ENCODE assay signal across 19 cellular contexts in the genomic region with DNA sequence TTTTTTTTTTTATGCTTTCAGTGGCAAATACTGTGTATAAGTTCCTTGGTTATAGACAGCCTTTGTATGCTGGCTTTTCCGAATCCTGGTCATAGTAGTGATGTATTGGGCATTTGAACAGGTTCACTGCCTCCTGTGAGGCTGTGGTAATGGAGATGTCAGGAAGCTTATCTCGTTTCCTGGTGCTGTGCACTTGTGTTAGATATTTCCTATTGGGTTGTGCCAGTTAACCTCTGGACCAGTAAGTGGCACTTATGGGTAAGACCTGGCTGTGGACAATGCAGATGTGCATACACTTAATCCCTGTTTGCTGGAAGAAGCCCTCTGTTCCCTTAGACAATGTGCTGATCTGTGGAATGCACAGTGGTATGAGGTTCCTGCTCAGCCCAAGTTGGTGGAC.
A peak's percentile ranks its signal among the peaks of the same experiment; 100 is the strongest.
DNase-seq lines count a peak whose midpoint lies in the region; ATAC-seq, FAIRE-seq and TF ChIP-seq lines count a peak whose summit lies in the region.
"Had no signal": no experiment of that assay in that cellular context is flagged by ENCODE, and none has a peak within 500 bp of the region (broad histone marks: within the 10 kb centered on the region; RNA-seq: fewer than 3 reads in every experiment).

No MANE protein-coding gene starts in this region.

- no peaks in the 10 kb centered on the region for H3K9me3 ChIP-seq in endothelial cell of umbilical vein (replicated peaks; ENCODE audit: control insufficient read depth, insufficient read depth, low read length)
- H3K9me3 ChIP-seq in stomach, result no peaks in the 10 kb centered on the region
- H3K9me3 ChIP-seq in right lobe of liver, result no peaks in the 10 kb centered on the region
- H3K9me3 ChIP-seq: A549, BLaER1, HAP-1 had no signal

- dilution Hi-C loops in endothelial cell of umbilical vein (cut with MboI; ENCODE audit: extremely low pct_ligation_motif_present, low sequenced_read_pairs), result no loop called here

- TF ChIP-seq EP300 in stomach (IDR thresholded peaks at IDR 0.05), result no peak

- DNase-seq in NCI-H146 (lab: John Stamatoyannopoulos, UW) (peak; percentile 8), NCI-H146 treated with DMSO at 0.1 percent for 48 hours (lab: John Stamatoyannopoulos, UW; ENCODE audit: unreplicated experiment) (no peak), endothelial cell of umbilical vein (ENCODE audit: low read depth, low spot score) (peak; percentile 74), lung microvascular endothelial cell (ENCODE audit: low read depth in 2 of 2) (peak; percentile 3 to 34), stomach (no peak), right lobe of liver (no peak), GM20000 (ENCODE audit: low spot score) (no peak), NCI-H526 treated with DMSO at 0.1 percent for 48 hours (lab: John Stamatoyannopoulos, UW) (no peak)
- DNase-seq: CD4-positive, alpha-beta memory T cell; DMS153; DMS79; GDM1 had no signal

- BruUV-seq in endothelial cell of umbilical vein (replicated peaks; lab: Mats Ljungman, UMichigan), result no TSS peak

- 52 to 71% (median 60%) methylated on average over 2 of the region's 2 CpGs for WGBS in stomach, 5 donors
- WGBS in right lobe of liver (ENCODE audit: insufficient coverage, low coverage, low lambda C conversion rate, missing lambda C conversion rate), result 39% methylated on average over 2 of the region's 2 CpGs

- H3K27me3 ChIP-seq in endothelial cell of umbilical vein (ENCODE audit: control insufficient read depth in 2 of 2, insufficient read depth in 2 of 2, low read length in 2 of 2), result no peaks in the 10 kb centered on the region
- H3K27me3 ChIP-seq in stomach, result no peaks in the 10 kb centered on the region
- no peaks in the 10 kb centered on the region for H3K27me3 ChIP-seq in right lobe of liver
- H3K27me3 ChIP-seq: BLaER1 had no signal

- H3K36me3 ChIP-seq in endothelial cell of umbilical vein (ENCODE audit: control insufficient read depth in 2 of 2, extremely low read depth in 1 of 2, insufficient read depth in 2 of 2, low read length in 2 of 2) (no peaks in the 10 kb centered on the region), stomach (no peaks in the 10 kb centered on the region), right lobe of liver (no peaks in the 10 kb centered on the region)
- H3K36me3 ChIP-seq: BLaER1, HAP-1 had no signal

- CTCF ChIA-PET in endothelial cell of umbilical vein (lab: Charles Lee), result no interaction called here

- no peaks in the 10 kb centered on the region for H3K9me1 ChIP-seq in endothelial cell of umbilical vein (replicated peaks; ENCODE audit: control insufficient read depth, extremely low read depth, insufficient read depth, low read length)

- TF ChIP-seq POLR2A in endothelial cell of umbilical vein (IDR thresholded peaks at IDR 0.05; ENCODE audit: low read depth, low read length), result no peak
- TF ChIP-seq POLR2A in stomach (IDR thresholded peaks at IDR 0.05), result no peak
- TF ChIP-seq POLR2A in right lobe of liver (IDR thresholded peaks at IDR 0.05), result no peak

- H3K79me2 ChIP-seq in endothelial cell of umbilical vein (ENCODE audit: control insufficient read depth, insufficient read depth, low read length), result no peaks in the 10 kb centered on the region

- H3K4me2 ChIP-seq in endothelial cell of umbilical vein (ENCODE audit: insufficient read depth, low read length), result no peak overlapping the region
- H3K4me2 ChIP-seq: A549, BLaER1 had no signal

- H4K20me1 ChIP-seq in endothelial cell of umbilical vein (replicated peaks; ENCODE audit: control insufficient read depth, extremely low read depth, insufficient read depth, low read length), result no peaks in the 10 kb centered on the region
- H4K20me1 ChIP-seq: BLaER1 had no signal

- H3K27ac ChIP-seq in endothelial cell of umbilical vein (ENCODE audit: insufficient read depth, low read depth, low read length), result no peak overlapping the region
- peak overlapping the region in 3 of 5 donors; percentile 14 to 37 (median 36) for H3K27ac ChIP-seq in stomach
- no peak overlapping the region for H3K27ac ChIP-seq in right lobe of liver
- H3K27ac ChIP-seq: A549, BLaER1, HL-60 had no signal

- H3K4me3 ChIP-seq in endothelial cell of umbilical vein (replicated peaks in 1 of 3; ENCODE audit: insufficient read depth in 1 of 3, low read depth in 1 of 3, low read length in 3 of 3) (no peak overlapping the region), stomach (no peak overlapping the region), right lobe of liver (no peak overlapping the region)
- H3K4me3 ChIP-seq: A549, BLaER1, HAP-1 had no signal

- peak; percentile 57 for FAIRE-seq in endothelial cell of umbilical vein (lab: Jason Lieb, UNC)
- FAIRE-seq: A549, GM12892, GM18507, H1 had no signal

- TF ChIP-seq CTCF in endothelial cell of umbilical vein (IDR thresholded peaks at IDR 0.05; ENCODE audit: extremely low read depth in 1 of 2, insufficient read depth in 1 of 2, low read depth in 1 of 2, low read length in 2 of 2) (no peak), stomach (IDR thresholded peaks at IDR 0.05) (no peak), right lobe of liver (IDR thresholded peaks at IDR 0.05) (no peak), GM20000 (IDR thresholded peaks at IDR 0.05; ENCODE audit: extremely low read depth, missing control alignments) (no peak)

- H3K9ac ChIP-seq in endothelial cell of umbilical vein (replicated peaks; ENCODE audit: extremely low read depth, insufficient read depth, low read length), result no peak overlapping the region
- H3K9ac ChIP-seq: BLaER1 had no signal

- ATAC-seq in right lobe of liver, result no peak
- ATAC-seq: A549 had no signal

- H3K4me1 ChIP-seq in endothelial cell of umbilical vein (ENCODE audit: control insufficient read depth, extremely low read depth, insufficient read depth, low read length), result peaks cover 5% of the 10 kb centered on the region
- peaks cover 4 to 23% (median 12%) of the 10 kb centered on the region in 4 donors for H3K4me1 ChIP-seq in stomach
- no peaks in the 10 kb centered on the region for H3K4me1 ChIP-seq in right lobe of liver
- H3K4me1 ChIP-seq: A549, BLaER1, HAP-1 had no signal

- intact Hi-C loops in endothelial cell of umbilical vein (cut with micrococcal nuclease) (loop anchor here (1.0 kb wide), 1 partner anchor 182 kb away; no protein-coding TSS in a partner anchor), stomach (cut with DNase I; ENCODE audit: low total_unique reads) (no loop called here), right lobe of liver (cut with DNase I) (no loop called here)

- POLR2A ChIA-PET in endothelial cell of umbilical vein (lab: Charles Lee), result no interaction called here

- no peak overlapping the region for H2AFZ ChIP-seq in endothelial cell of umbilical vein (ENCODE audit: low read depth, low read length)

TF ChIP-seq in endothelial cell of umbilical vein, 7 proteins besides CTCF, POLR2A, EP300 and RAD21:
- peak; percentile 41 for TF ChIP-seq POLR2AphosphoS5 (IDR thresholded peaks at IDR 0.05; ENCODE audit: insufficient read depth, low read depth, low read length)
- no peak for TF ChIP-seq FOS (IDR thresholded peaks at IDR 0.05; ENCODE audit: borderline replicate concordance, insufficient read depth, low read length)
- TF ChIP-seq GATA2 (IDR thresholded peaks at IDR 0.05; ENCODE audit: insufficient read depth, insufficient read length, low read depth, low read length), result peak; percentile 66
- no peak for TF ChIP-seq MYC (IDR thresholded peaks at IDR 0.05; ENCODE audit: low read depth, low read length)

Comparison
In these comparisons a context has a peak if more than half of its experiments do, and no peak if none do; other contexts are left out.
1. DNase-seq: peak in NCI-H146 (single experiment), endothelial cell of umbilical vein (single experiment) and lung microvascular endothelial cell (2 of 2); none in NCI-H146 treated with DMSO at 0.1 percent for 48 hours (single experiment), stomach (single experiment), right lobe of liver (0 of 3), GM20000 (single experiment) and NCI-H526 treated with DMSO at 0.1 percent for 48 hours (single experiment).
2. H3K27ac ChIP-seq: peak in stomach (3 of 5); none in endothelial cell of umbilical vein (single experiment) and right lobe of liver (0 of 3).